Comparison of ENCODE assay signal across 21 cellular contexts in genomic region chrX:140821280-140821679, GRCh38.
DNase-seq lines count a peak whose midpoint lies in the region; ATAC-seq and TF ChIP-seq lines count a peak whose summit lies in the region.
"Had no signal": no experiment of that assay in that cellular context is flagged by ENCODE, and none has a peak within 500 bp of the region (broad histone marks: within the 10 kb centered on the region; RNA-seq: fewer than 3 reads in every experiment).

No MANE protein-coding gene starts in this region.

- POLR2A ChIA-PET in SK-N-SH (lab: Yijun Ruan, JAX) = no interaction called here

- no peak overlapping the region for H3K4ac ChIP-seq in trophoblast cell (ENCODE audit: low read depth, low read length)

- H3K27ac ChIP-seq in HUES48 (ENCODE audit: low read depth, low read length) = no peak overlapping the region
- no peak overlapping the region for H3K27ac ChIP-seq in endodermal cell (ENCODE audit: low read depth, low read length)
- H3K27ac ChIP-seq in substantia nigra (ENCODE audit: low read depth, low read length, poor library complexity, severe bottlenecking) = no peak overlapping the region
- H3K27ac ChIP-seq in SK-N-SH (ENCODE audit: low read depth in 2 of 2, low read length in 1 of 2) = no peak overlapping the region
- no peak overlapping the region for H3K27ac ChIP-seq in trophoblast cell (ENCODE audit: low read depth, low read length)
- H3K27ac ChIP-seq: KMS-11, PC-9, SJCRH30 had no signal

- H3K27me3 Mint-ChIP-seq in endodermal cell (ENCODE audit: insufficient read depth) = no peaks in the 10 kb centered on the region

- peak overlapping the region; percentile 45 for H3K4me3 ChIP-seq in HUES48 (ENCODE audit: low read depth, low read length)
- no peak overlapping the region for H3K4me3 ChIP-seq in endodermal cell (ENCODE audit: low read length)
- no peak overlapping the region for H3K4me3 ChIP-seq in SK-N-SH (ENCODE audit: low read depth in 2 of 2, low read length in 1 of 2)
- no peak overlapping the region for H3K4me3 ChIP-seq in trophoblast cell (ENCODE audit: low read depth, low read length)
- H3K4me3 ChIP-seq: PC-9, SJCRH30 had no signal

- TF ChIP-seq CTCF in endodermal cell (conservative IDR thresholded peaks at IDR 0.05) (no peak), SK-N-SH (IDR thresholded peaks at IDR 0.05) (no peak)

- H3K4me1 ChIP-seq in HUES48 (ENCODE audit: control insufficient read depth, insufficient read depth, low read length) = peaks cover 19% of the 10 kb centered on the region
- H3K4me1 ChIP-seq in endodermal cell (ENCODE audit: control insufficient read depth, insufficient read depth, low read length) = no peaks in the 10 kb centered on the region
- no peaks in the 10 kb centered on the region for H3K4me1 ChIP-seq in SK-N-SH (ENCODE audit: control insufficient read depth in 1 of 2, insufficient read depth in 2 of 2, low read depth in 1 of 2, low read length in 1 of 2)
- H3K4me1 ChIP-seq in trophoblast cell (ENCODE audit: control insufficient read depth in 1 of 2, insufficient read depth in 2 of 2, low read length in 2 of 2) = no peaks in the 10 kb centered on the region
- H3K4me1 ChIP-seq: SJCRH30 had no signal

- no peak overlapping the region for H3K23ac ChIP-seq in trophoblast cell (ENCODE audit: low read length)

- H2BK5ac ChIP-seq in trophoblast cell (ENCODE audit: low read depth, low read length, poor library complexity) = no peak overlapping the region

- H3K9me3 ChIP-seq in HUES48 (ENCODE audit: control insufficient read depth, insufficient read depth, low read length) (peaks cover 20% of the 10 kb centered on the region), endodermal cell (ENCODE audit: control insufficient read depth, low read length) (no peaks in the 10 kb centered on the region), SK-N-SH (no peaks in the 10 kb centered on the region), trophoblast cell (ENCODE audit: insufficient read depth, low read depth, low read length) (no peaks in the 10 kb centered on the region)
- H3K9me3 ChIP-seq: SJCRH30 had no signal

- TF ChIP-seq EP300 in SK-N-SH (IDR thresholded peaks at IDR 0.05; ENCODE audit: borderline replicate concordance in 1 of 2, low read depth in 1 of 2, low read length in 1 of 2) = no peak

- H2BK120ac ChIP-seq in trophoblast cell (ENCODE audit: insufficient read depth, low read length, poor library complexity) = no peak overlapping the region

- CTCF ChIA-PET in SK-N-SH (lab: Yijun Ruan, JAX) = interaction anchor here (1.5 kb wide), 1 partner anchor 59 kb away, joined by 5 read pairs; no protein-coding TSS in a partner anchor

- DNase-seq in NCI-H748 (lab: John Stamatoyannopoulos, UW; ENCODE audit: unreplicated experiment) (peak; percentile 96), endodermal cell (peak; percentile 58), substantia nigra (lab: John Stamatoyannopoulos, UW) (no peak), SK-N-SH (no peak), trophoblast cell (no peak)
- DNase-seq: ACHN; C1 segment of cervical spinal cord; CD8-positive, alpha-beta memory T cell; DMS53; EL; HFFc6; NCI-H1417 treated with DMSO at 0.1 percent for 48 hours; NCI-H2029; NCI-H2171; NCI-H446 treated with DMSO at 0.1 percent for 48 hours; NCI-H774; PC-9; SJCRH30 had no signal

- no peaks in the 10 kb centered on the region for H3K9me2 ChIP-seq in SK-N-SH

- no peak overlapping the region for H2BK12ac ChIP-seq in trophoblast cell (ENCODE audit: low read length)

- H3K79me2 ChIP-seq in SK-N-SH (ENCODE audit: insufficient read depth) = no peaks in the 10 kb centered on the region
- H3K79me2 ChIP-seq in trophoblast cell (ENCODE audit: control insufficient read depth, insufficient read depth, low read length, poor library complexity) = no peaks in the 10 kb centered on the region

- H4K20me1 ChIP-seq in SK-N-SH (ENCODE audit: insufficient read depth) = no peaks in the 10 kb centered on the region

- H3K4me3 Mint-ChIP-seq in endodermal cell = no peak overlapping the region
- H3K4me3 Mint-ChIP-seq: CD8-positive, alpha-beta memory T cell; HFFc6 had no signal

- H4K12ac ChIP-seq in trophoblast cell (ENCODE audit: low read depth, low read length) = no peak overlapping the region

- no peaks in the 10 kb centered on the region for H3K79me1 ChIP-seq in trophoblast cell (ENCODE audit: low read length)

- no peak overlapping the region for H3K14ac ChIP-seq in trophoblast cell (ENCODE audit: low read length)

- H3K27ac Mint-ChIP-seq in endodermal cell = no peak overlapping the region
- H3K27ac Mint-ChIP-seq: CD8-positive, alpha-beta memory T cell; HFFc6 had no signal

- WGBS in endodermal cell (ENCODE audit: insufficient coverage in 1 of 2, insufficient read length in 1 of 2), 2 experiments = 66% methylated on average over 3 of the region's 3 CpGs; no CpG with 5 or more reads in 1 of the 2 experiments
- WGBS in SK-N-SH (ENCODE audit: low lambda C conversion rate) = 6% methylated on average over 3 of the region's 3 CpGs
- no CpG with 5 or more reads among the region's 3 CpGs for WGBS in trophoblast cell (ENCODE audit: extremely low coverage, insufficient coverage, insufficient read length)

- no peak for TF ChIP-seq RAD21 in SK-N-SH (IDR thresholded peaks at IDR 0.05; ENCODE audit: low read length)

- H3K9me3 Mint-ChIP-seq in endodermal cell = peaks cover 18% of the 10 kb centered on the region
- H3K9me3 Mint-ChIP-seq: HFFc6 had no signal

- H3K4me1 Mint-ChIP-seq in endodermal cell = peaks cover 4% of the 10 kb centered on the region
- H3K4me1 Mint-ChIP-seq: CD8-positive, alpha-beta memory T cell had no signal

- H3K4me2 ChIP-seq in SK-N-SH (no peak overlapping the region), trophoblast cell (ENCODE audit: low read length) (no peak overlapping the region)
- H3K4me2 ChIP-seq: KMS-11, PC-9 had no signal

- no peak for ATAC-seq in HG03025 (IDR thresholded peaks at IDR 0.05; ENCODE audit: low FRiP score, unreplicated experiment)

- no peak overlapping the region for H2AK5ac ChIP-seq in trophoblast cell (ENCODE audit: low read length)

- H3K18ac ChIP-seq in trophoblast cell (ENCODE audit: low read length) = no peak overlapping the region

- H3K27me3 ChIP-seq in HUES48 (ENCODE audit: control insufficient read depth, insufficient read depth, low read length) (no peaks in the 10 kb centered on the region), endodermal cell (ENCODE audit: control insufficient read depth, insufficient read depth, low read length, poor library complexity, severe bottlenecking) (no peaks in the 10 kb centered on the region), SK-N-SH (ENCODE audit: insufficient read depth) (peaks cover 13% of the 10 kb centered on the region; the same call in 1 of the 2 replicates), trophoblast cell (ENCODE audit: insufficient read depth, low read length) (no peaks in the 10 kb centered on the region)
- H3K27me3 ChIP-seq: SJCRH30 had no signal

- H3F3A ChIP-seq in SK-N-SH (replicated peaks; ENCODE audit: insufficient read depth) = no peaks in the 10 kb centered on the region

- no peak overlapping the region for H2AFZ ChIP-seq in SK-N-SH (ENCODE audit: low read depth)
- H2AFZ ChIP-seq in trophoblast cell (ENCODE audit: insufficient read depth, low read length, poor library complexity) = no peak overlapping the region
- H2AFZ ChIP-seq: PC-9 had no signal

- no peaks in the 10 kb centered on the region for H3K36me3 Mint-ChIP-seq in endodermal cell (ENCODE audit: low read depth)
- H3K36me3 Mint-ChIP-seq: CD8-positive, alpha-beta memory T cell had no signal

- H3K36me3 ChIP-seq in HUES48 (ENCODE audit: control insufficient read depth, insufficient read depth, low read length) (no peaks in the 10 kb centered on the region), endodermal cell (ENCODE audit: control insufficient read depth, insufficient read depth, low read length) (no peaks in the 10 kb centered on the region), SK-N-SH (replicated peaks in 1 of 2; ENCODE audit: control insufficient read depth in 1 of 2, insufficient read depth in 2 of 2, low read length in 1 of 2) (no peaks in the 10 kb centered on the region), trophoblast cell (ENCODE audit: control insufficient read depth in 1 of 2, insufficient read depth in 2 of 2, low read length in 2 of 2) (no peaks in the 10 kb centered on the region)
- H3K36me3 ChIP-seq: SJCRH30 had no signal

- H4K91ac ChIP-seq in trophoblast cell (ENCODE audit: low read depth, low read length) = no peak overlapping the region

- H3K9ac ChIP-seq in HUES48 (ENCODE audit: low read depth, low read length) (peak overlapping the region; percentile 51), endodermal cell (ENCODE audit: extremely low read depth, low read length, poor library complexity, severe bottlenecking) (no peak overlapping the region), SK-N-SH (no peak overlapping the region), trophoblast cell (ENCODE audit: low read length) (no peak overlapping the region)
- H3K9ac ChIP-seq: KMS-11 had no signal

- H4K8ac ChIP-seq in trophoblast cell (ENCODE audit: low read depth, low read length) = no peak overlapping the region

TF ChIP-seq in SK-N-SH, 30 proteins besides CTCF, POLR2A, EP300 and RAD21 (continues in another document):
- TF ChIP-seq FOXJ3 (CRISPR knock-in tag; IDR thresholded peaks at IDR 0.05) (no peak), FOXM1 (IDR thresholded peaks at IDR 0.05; ENCODE audit: low read depth) (no peak), EZH2phosphoT487 (IDR thresholded peaks at IDR 0.05; ENCODE audit: borderline replicate concordance, low read depth) (no peak), MXI1 (IDR thresholded peaks at IDR 0.05; ENCODE audit: low read depth, low read length) (no peak), POLR2AphosphoS5 (IDR thresholded peaks at IDR 0.05; ENCODE audit: low read depth, low read length) (no peak), RXRA (IDR thresholded peaks at IDR 0.05; ENCODE audit: borderline replicate concordance, low read depth) (no peak), CHD2 (IDR thresholded peaks at IDR 0.05; ENCODE audit: low read length, partially characterized antibody) (no peak), SMC3 (IDR thresholded peaks at IDR 0.05; ENCODE audit: low read depth, low read length) (no peak), USF1 (IDR thresholded peaks at IDR 0.05; ENCODE audit: borderline replicate concordance, low read depth) (no peak), YY1 (IDR thresholded peaks at IDR 0.05; ENCODE audit: low read depth) (no peak), FOSL2 (IDR thresholded peaks at IDR 0.05; ENCODE audit: borderline replicate concordance, low read depth) (no peak), ELF1 (IDR thresholded peaks at IDR 0.05) (no peak)

Comparison
In these comparisons a context has a peak if more than half of its experiments do, and no peak if none do; other contexts are left out.
1. DNase-seq: peak in NCI-H748 (single experiment) and endodermal cell (single experiment); none in substantia nigra (0 of 49), SK-N-SH (single experiment) and trophoblast cell (0 of 2).